In the genomic region with DNA sequence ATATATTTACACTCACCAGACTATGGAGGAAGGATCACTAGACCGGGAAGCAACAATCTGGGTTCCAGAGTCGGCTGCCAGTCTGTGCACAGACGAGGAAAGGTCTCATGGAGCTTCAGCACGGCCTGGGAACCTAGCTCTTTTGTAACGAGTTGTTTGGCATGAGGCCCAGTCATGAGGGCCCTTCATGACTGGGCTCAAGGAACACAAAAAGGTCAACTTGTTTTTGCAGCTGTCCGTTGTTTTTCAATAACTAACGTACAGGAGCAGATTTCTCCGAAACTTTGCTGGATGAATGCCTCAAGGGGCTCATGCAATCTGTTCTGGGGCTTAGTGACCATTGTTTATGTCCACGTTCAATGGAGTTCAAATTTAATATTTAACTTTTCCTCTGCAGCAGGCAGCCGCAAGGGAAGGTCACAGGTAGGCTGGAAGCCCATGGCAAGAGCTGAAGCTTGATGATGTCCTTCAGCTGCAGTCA, we compare ENCODE assay signal across 1 cellular context.
A peak's percentile ranks its signal among the peaks of the same experiment; 100 is the strongest.
TF ChIP-seq lines count a peak whose summit lies in the region.

No MANE protein-coding gene starts in this region.

TF ChIP-seq in HepG2, 621 proteins besides CTCF, POLR2A, EP300 and RAD21 (continued from another document):
- TF ChIP-seq SNAPC4 (CRISPR knock-in tag; IDR thresholded peaks at IDR 0.05), result no peak
- no peak for TF ChIP-seq KDM4B (CRISPR knock-in tag; IDR thresholded peaks at IDR 0.05)
- TF ChIP-seq ZNF644 (CRISPR knock-in tag; IDR thresholded peaks at IDR 0.05; ENCODE audit: low read depth), result peak; percentile 79
- TF ChIP-seq ZHX2 (IDR thresholded peaks at IDR 0.05; ENCODE audit: low read depth), result no peak
- no peak for TF ChIP-seq ZHX2 (CRISPR knock-in tag; IDR thresholded peaks at IDR 0.05; ENCODE audit: borderline replicate concordance)
- TF ChIP-seq NFE2 (CRISPR knock-in tag; IDR thresholded peaks at IDR 0.05), result no peak
- TF ChIP-seq MXD1 (CRISPR knock-in tag; IDR thresholded peaks at IDR 0.05), result no peak
- TF ChIP-seq ZNF687 (CRISPR knock-in tag; IDR thresholded peaks at IDR 0.05), result no peak
- TF ChIP-seq ZFP36L1 (CRISPR knock-in tag; IDR thresholded peaks at IDR 0.05), result no peak
- no peak for TF ChIP-seq MTF2 (CRISPR knock-in tag; IDR thresholded peaks at IDR 0.05; ENCODE audit: borderline replicate concordance)
- TF ChIP-seq, protein P1, sequence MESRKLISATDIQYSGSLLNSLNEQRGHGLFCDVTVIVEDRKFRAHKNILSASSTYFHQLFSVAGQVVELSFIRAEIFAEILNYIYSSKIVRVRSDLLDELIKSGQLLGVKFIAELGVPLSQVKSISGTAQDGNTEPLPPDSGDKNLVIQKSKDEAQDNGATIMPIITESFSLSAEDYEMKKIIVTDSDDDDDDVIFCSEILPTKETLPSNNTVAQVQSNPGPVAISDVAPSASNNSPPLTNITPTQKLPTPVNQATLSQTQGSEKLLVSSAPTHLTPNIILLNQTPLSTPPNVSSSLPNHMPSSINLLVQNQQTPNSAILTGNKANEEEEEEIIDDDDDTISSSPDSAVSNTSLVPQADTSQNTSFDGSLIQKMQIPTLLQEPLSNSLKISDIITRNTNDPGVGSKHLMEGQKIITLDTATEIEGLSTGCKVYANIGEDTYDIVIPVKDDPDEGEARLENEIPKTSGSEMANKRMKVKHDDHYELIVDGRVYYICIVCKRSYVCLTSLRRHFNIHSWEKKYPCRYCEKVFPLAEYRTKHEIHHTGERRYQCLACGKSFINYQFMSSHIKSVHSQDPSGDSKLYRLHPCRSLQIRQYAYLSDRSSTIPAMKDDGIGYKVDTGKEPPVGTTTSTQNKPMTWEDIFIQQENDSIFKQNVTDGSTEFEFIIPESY (CRISPR knock-in tag; IDR thresholded peaks at IDR 0.05), result no peak
- no peak for TF ChIP-seq NFYC (CRISPR knock-in tag; IDR thresholded peaks at IDR 0.05)
- TF ChIP-seq, protein P2, sequence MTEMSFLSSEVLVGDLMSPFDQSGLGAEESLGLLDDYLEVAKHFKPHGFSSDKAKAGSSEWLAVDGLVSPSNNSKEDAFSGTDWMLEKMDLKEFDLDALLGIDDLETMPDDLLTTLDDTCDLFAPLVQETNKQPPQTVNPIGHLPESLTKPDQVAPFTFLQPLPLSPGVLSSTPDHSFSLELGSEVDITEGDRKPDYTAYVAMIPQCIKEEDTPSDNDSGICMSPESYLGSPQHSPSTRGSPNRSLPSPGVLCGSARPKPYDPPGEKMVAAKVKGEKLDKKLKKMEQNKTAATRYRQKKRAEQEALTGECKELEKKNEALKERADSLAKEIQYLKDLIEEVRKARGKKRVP (CRISPR knock-in tag; IDR thresholded peaks at IDR 0.05), result peak in 1 of 2 experiments; percentile 30; a peak in 1 of 4 replicates
- TF ChIP-seq SMARCE1 (IDR thresholded peaks at IDR 0.05; ENCODE audit: borderline replicate concordance), result no peak
- no peak for TF ChIP-seq NFRKB (IDR thresholded peaks at IDR 0.05)
- no peak for TF ChIP-seq RXRA (CRISPR knock-in tag; IDR thresholded peaks at IDR 0.05)
- no peak for TF ChIP-seq STAG1 (CRISPR knock-in tag; IDR thresholded peaks at IDR 0.05)
- no peak for TF ChIP-seq ZNF546 (CRISPR knock-in tag; conservative IDR thresholded peaks at IDR 0.05)
- TF ChIP-seq KMT2B (CRISPR knock-in tag; IDR thresholded peaks at IDR 0.05), result peak; percentile 21; the same call in 1 of the 2 replicates
- TF ChIP-seq ZNF660 (CRISPR knock-in tag; IDR thresholded peaks at IDR 0.05; ENCODE audit: borderline replicate concordance, low read depth), result no peak
- no peak for TF ChIP-seq ZBTB8A (CRISPR knock-in tag; IDR thresholded peaks at IDR 0.05; ENCODE audit: borderline replicate concordance, low read depth)
- no peak for TF ChIP-seq MBNL3 (CRISPR knock-in tag; conservative IDR thresholded peaks at IDR 0.05)
- TF ChIP-seq ZNF543 (CRISPR knock-in tag; IDR thresholded peaks at IDR 0.05), result no peak
- no peak for TF ChIP-seq AGO1 (IDR thresholded peaks at IDR 0.05; ENCODE audit: low read depth, low read length, poor library complexity, severe bottlenecking)
- TF ChIP-seq, protein P3, sequence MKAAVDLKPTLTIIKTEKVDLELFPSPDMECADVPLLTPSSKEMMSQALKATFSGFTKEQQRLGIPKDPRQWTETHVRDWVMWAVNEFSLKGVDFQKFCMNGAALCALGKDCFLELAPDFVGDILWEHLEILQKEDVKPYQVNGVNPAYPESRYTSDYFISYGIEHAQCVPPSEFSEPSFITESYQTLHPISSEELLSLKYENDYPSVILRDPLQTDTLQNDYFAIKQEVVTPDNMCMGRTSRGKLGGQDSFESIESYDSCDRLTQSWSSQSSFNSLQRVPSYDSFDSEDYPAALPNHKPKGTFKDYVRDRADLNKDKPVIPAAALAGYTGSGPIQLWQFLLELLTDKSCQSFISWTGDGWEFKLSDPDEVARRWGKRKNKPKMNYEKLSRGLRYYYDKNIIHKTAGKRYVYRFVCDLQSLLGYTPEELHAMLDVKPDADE (CRISPR knock-in tag; IDR thresholded peaks at IDR 0.05), result no peak
- no peak for TF ChIP-seq KLF13 (CRISPR knock-in tag; IDR thresholded peaks at IDR 0.05)
- no peak for TF ChIP-seq ZNF788 (CRISPR knock-in tag; IDR thresholded peaks at IDR 0.05; ENCODE audit: borderline replicate concordance)
- TF ChIP-seq EED (CRISPR knock-in tag; IDR thresholded peaks at IDR 0.05), result no peak
- TF ChIP-seq BRD4 (CRISPR knock-in tag; IDR thresholded peaks at IDR 0.05), result no peak
- no peak for TF ChIP-seq ZNF367 (CRISPR knock-in tag; IDR thresholded peaks at IDR 0.05; ENCODE audit: borderline replicate concordance)
- no peak for TF ChIP-seq ASH2L (IDR thresholded peaks at IDR 0.05; ENCODE audit: insufficient read length, low read depth, low read length)
- no peak for TF ChIP-seq ZC3H13 (CRISPR knock-in tag; IDR thresholded peaks at IDR 0.05)
- TF ChIP-seq ZNF878 (CRISPR knock-in tag; IDR thresholded peaks at IDR 0.05), result no peak
- TF ChIP-seq MLXIP (CRISPR knock-in tag; IDR thresholded peaks at IDR 0.05; ENCODE audit: borderline replicate concordance), result no peak; the same call in 1 of the 2 replicates
- no peak for TF ChIP-seq DR1 (CRISPR knock-in tag; IDR thresholded peaks at IDR 0.05)
